Comparison of ENCODE assay signal across 23 cellular contexts in genomic region chr19:29545866-29546582, GRCh38. TPM values are rescaled to one million over a fixed set of nuclear protein-coding genes. Genes with fewer than 3 reads are reported as not detected.
DNase-seq lines count a peak whose midpoint lies in the region; ATAC-seq, FAIRE-seq and TF ChIP-seq lines count a peak whose summit lies in the region.
"Had no signal": no experiment of that assay in that cellular context is flagged by ENCODE, and none has a peak within 500 bp of the region (broad histone marks: within the 10 kb centered on the region; RNA-seq: fewer than 3 reads in every experiment).

No MANE protein-coding gene starts in this region.

- H2BK15ac ChIP-seq in H9 (ENCODE audit: low read depth, low read length) = no peak overlapping the region

- H3K36me3 ChIP-seq in HepG2 (replicated peaks in 1 of 2; ENCODE audit: control insufficient read depth in 1 of 2, insufficient read depth in 2 of 2, low read length in 2 of 2) (no peaks in the 10 kb centered on the region), spleen (no peaks in the 10 kb centered on the region)
- H3K36me3 ChIP-seq: BLaER1 treated with 17β-estradiol and CSF1 and Interleukin-3, amounts not matched to agents 10 nM and 100 nM; SJCRH30 had no signal

- H3K4me3 Mint-ChIP-seq in CD14-positive monocyte = no peak overlapping the region
- H3K4me3 Mint-ChIP-seq in H9 = no peak overlapping the region; a peak in 1 of 5 replicates
- H3K4me3 Mint-ChIP-seq: CD8-positive, alpha-beta memory T cell had no signal

- H3K23me2 ChIP-seq in H9 (ENCODE audit: insufficient read length, low read depth, low read length, poor library complexity, severe bottlenecking) = no peaks in the 10 kb centered on the region

- H4K8ac ChIP-seq in H9 (replicated peaks; ENCODE audit: insufficient read length, low read depth, low read length) = no peak overlapping the region

- H2BK5ac ChIP-seq in H9 (ENCODE audit: insufficient read length, low read length) = no peak overlapping the region

- H4K20me1 ChIP-seq in H9 (ENCODE audit: control insufficient read depth, insufficient read depth, insufficient read length) (peaks cover 2% of the 10 kb centered on the region), HepG2 (ENCODE audit: insufficient read depth, low read length) (no peaks in the 10 kb centered on the region; the same call in 1 of the 2 replicates)

- no peak overlapping the region for H3K27ac ChIP-seq in H9 (ENCODE audit: insufficient read length, low read depth, low read length)
- no peak overlapping the region for H3K27ac ChIP-seq in HepG2 (ENCODE audit: extremely low read length, insufficient read depth, low read length)
- H3K27ac ChIP-seq in spleen = no peak overlapping the region
- H3K27ac ChIP-seq: BLaER1 treated with 17β-estradiol and CSF1 and Interleukin-3, amounts not matched to agents 10 nM and 100 nM; SJCRH30 had no signal

- no peak for FAIRE-seq in HepG2 (lab: Jason Lieb, UNC)
- FAIRE-seq: RCC 7860 had no signal

- no peak overlapping the region for H4K5ac ChIP-seq in H9 (ENCODE audit: insufficient read length, low read depth, low read length)

- no peak overlapping the region for H3K56ac ChIP-seq in H9 (ENCODE audit: insufficient read length, low read depth, low read length)

- no peak overlapping the region for H4K91ac ChIP-seq in H9 (ENCODE audit: insufficient read length, low read depth, low read length)

- H2BK20ac ChIP-seq in H9 (ENCODE audit: low read depth, low read length, poor library complexity, severe bottlenecking) = no peak overlapping the region

- H3K27me3 ChIP-seq in H9 (ENCODE audit: insufficient read depth, low read length) (no peaks in the 10 kb centered on the region; the same call in 1 of the 2 replicates), HepG2 (ENCODE audit: control insufficient read depth in 1 of 2, insufficient read depth in 2 of 2, low read length in 2 of 2) (no peaks in the 10 kb centered on the region), spleen (replicated peaks in 1 of 7) (peaks cover 0 to 32% (median 0%) of the 10 kb centered on the region in 7 donors)
- H3K27me3 ChIP-seq: BLaER1 treated with 17β-estradiol and CSF1 and Interleukin-3, amounts not matched to agents 10 nM and 100 nM had no signal

- H3K4me1 ChIP-seq in H9 (ENCODE audit: insufficient read depth, low read length) (no peaks in the 10 kb centered on the region), HepG2 (ENCODE audit: insufficient read depth, low read length) (peaks cover 14% of the 10 kb centered on the region), spleen (no peaks in the 10 kb centered on the region)

- intact Hi-C loops in CD14-positive monocyte (cut with micrococcal nuclease) = no loop called here
- intact Hi-C loops in HepG2 (cut with micrococcal nuclease; ENCODE audit: unreplicated experiment) = no loop called here
- intact Hi-C loops in spleen (cut with DNase I; ENCODE audit: low total_unique reads) = no loop called here

- WGBS in H9 (ENCODE audit: extremely low coverage, insufficient read length, low lambda C conversion rate) = no CpG with 5 or more reads among the region's 8 CpGs
- WGBS in HepG2 (ENCODE audit: low lambda C conversion rate) = 50% methylated on average over 7 of the region's 8 CpGs
- WGBS in spleen, 5 donors = 74 to 81% (median 75%) methylated on average over 7 to 8 of the region's 8 CpGs

- TF ChIP-seq RAD21 in HepG2 (CRISPR knock-in tag; IDR thresholded peaks at IDR 0.05) = no peak

- no peak overlapping the region for H2AK5ac ChIP-seq in H9 (ENCODE audit: insufficient read length, low read length)

- no peaks in the 10 kb centered on the region for H3K79me1 ChIP-seq in H9 (ENCODE audit: insufficient read depth, low read depth, low read length, poor library complexity, severe bottlenecking)

- H3K4me2 ChIP-seq in H9 (ENCODE audit: insufficient read depth, insufficient read length, low read length) = no peak overlapping the region
- H3K4me2 ChIP-seq in HepG2 (ENCODE audit: low read depth, low read length) = peak overlapping the region; percentile 16; the same call in 1 of the 2 replicates
- H3K4me2 ChIP-seq: BLaER1 treated with 17β-estradiol and CSF1 and Interleukin-3, amounts not matched to agents 10 nM and 100 nM had no signal

- no peak overlapping the region for H3K23ac ChIP-seq in H9 (ENCODE audit: insufficient read length, low read depth, low read length)

- H3K27ac Mint-ChIP-seq in CD14-positive monocyte (no peak overlapping the region), H9 (no peak overlapping the region; a peak in 1 of 7 replicates)
- H3K27ac Mint-ChIP-seq: CD8-positive, alpha-beta memory T cell had no signal

- H3T11ph ChIP-seq in H9 (ENCODE audit: low read length) = no peak overlapping the region

- H3K4me3 ChIP-seq in HepG2 (replicated peaks in 1 of 3; ENCODE audit: insufficient read depth in 1 of 3, low read depth in 2 of 3, low read length in 3 of 3) (no peak overlapping the region), spleen (no peak overlapping the region)
- H3K4me3 ChIP-seq: BLaER1 treated with 17β-estradiol and CSF1 and Interleukin-3, amounts not matched to agents 10 nM and 100 nM; SJCRH30 had no signal

- H2AFZ ChIP-seq in H9 (ENCODE audit: low read length) (no peak overlapping the region), HepG2 (ENCODE audit: low read length) (no peak overlapping the region)

- H3K18ac ChIP-seq in H9 (ENCODE audit: insufficient read length, low read depth, low read length) = no peak overlapping the region

- H3K9me3 ChIP-seq in H9 (ENCODE audit: control insufficient read depth, low read depth, low read length) (no peaks in the 10 kb centered on the region), HepG2 (ENCODE audit: low read length) (no peaks in the 10 kb centered on the region), spleen (peaks cover 0 to 10% (median 2%) of the 10 kb centered on the region in 8 donors)
- H3K9me3 ChIP-seq: SJCRH30 had no signal

- TF ChIP-seq EP300 in HepG2 (IDR thresholded peaks at IDR 0.05; ENCODE audit: low read depth in 2 of 2, low read length in 2 of 2) (no peak), HepG2 (CRISPR knock-in tag; IDR thresholded peaks at IDR 0.05; ENCODE audit: borderline replicate concordance) (no peak)

- in situ Hi-C loops in HepG2 (cut with HindIII; ENCODE audit: extremely low pct_ligation_motif_present, low pct_unique_long_range_greater_than_20kb) = no loop called here

- TF ChIP-seq CTCF in CD14-positive monocyte (IDR thresholded peaks at IDR 0.05) (no peak), H9 (conservative IDR thresholded peaks at IDR 0.05) (no peak), HepG2 (CRISPR knock-in tag; IDR thresholded peaks at IDR 0.05) (no peak), spleen (IDR thresholded peaks at IDR 0.05 in 8 of 11, conservative IDR thresholded peaks at IDR 0.05 in 3 of 11) (no peak)

- BruUV-seq in HepG2 (replicated peaks; lab: Mats Ljungman, UMichigan) = no TSS peak

- no peak overlapping the region for H2BK120ac ChIP-seq in H9 (ENCODE audit: low read depth, low read length, poor library complexity, severe bottlenecking)

- ATAC-seq in HepG2 = no peak; the same call in 2 of the 3 replicates
- ATAC-seq: HCT116 had no signal

- H2BK12ac ChIP-seq in H9 (ENCODE audit: insufficient read length, low read depth, low read length) = no peak overlapping the region

- TF ChIP-seq POLR2A in HepG2 (IDR thresholded peaks at IDR 0.05; ENCODE audit: insufficient read depth in 1 of 2, low read depth in 2 of 2, low read length in 2 of 2) (no peak), spleen (IDR thresholded peaks at IDR 0.05) (no peak)

- H3K79me2 ChIP-seq in H9 (ENCODE audit: insufficient read depth, low read length) (no peaks in the 10 kb centered on the region), HepG2 (ENCODE audit: insufficient read depth, low read length) (no peaks in the 10 kb centered on the region)

- H3K4ac ChIP-seq in H9 (ENCODE audit: low read depth, low read length) = no peak overlapping the region

- no peak overlapping the region for H3K14ac ChIP-seq in H9 (ENCODE audit: insufficient read depth, low read length)

- CTCF ChIA-PET in HepG2 (lab: Yijun Ruan, JAX; ENCODE audit: low intra/inter-chr PET ratio, low total read pairs) = no interaction called here

- H3K36me3 Mint-ChIP-seq in CD14-positive monocyte = no peaks in the 10 kb centered on the region
- H3K36me3 Mint-ChIP-seq in H9 (ENCODE audit: insufficient read depth in 1 of 3, low read depth in 3 of 3) = no peaks in the 10 kb centered on the region

- DNase-seq in CD14-positive monocyte (ENCODE audit: low spot score) (peak; percentile 15), H9 (peak; percentile 11), HepG2 (ENCODE audit: low spot score) (no peak), spleen (peak; percentile 32), putamen (ENCODE audit: low spot score) (no peak), NCI-H526 treated with DMSO at 0.1 percent for 48 hours (lab: John Stamatoyannopoulos, UW) (no peak), COLO829 (ENCODE audit: low spot score) (no peak)
- DNase-seq: CD8-positive, alpha-beta memory T cell; DMS53; GF-D8; GOT3; Kasumi-1; NCI-H1694; NCI-H2081; NCI-H2171; NCI-H345; NCI-H524; NCI-H82 had no signal

- peaks cover 1 to 6% (median 2%) of the 10 kb centered on the region in 3 donors for H3K27me3 Mint-ChIP-seq in CD14-positive monocyte (ENCODE audit: low read depth in 3 of 3)
- peaks cover 11% of the 10 kb centered on the region for H3K27me3 Mint-ChIP-seq in H9 (ENCODE audit: low read depth)

- no peaks in the 10 kb centered on the region for H3K4me1 Mint-ChIP-seq in CD14-positive monocyte
- peaks cover 0 to 7% of the 10 kb centered on the region in 2 experiments; a peak in 2 of 4 replicates for H3K4me1 Mint-ChIP-seq in H9
- H3K4me1 Mint-ChIP-seq: CD8-positive, alpha-beta memory T cell had no signal

- H3K9me3 Mint-ChIP-seq in CD14-positive monocyte (peaks cover 0 to 4% (median 0%) of the 10 kb centered on the region in 7 donors), H9 (0 out of 5 replicates have a peak, but pooled peaks cover 2 to 3% of the 10 kb centered on the region in 2 experiments)

- H3K9ac ChIP-seq in H9 (ENCODE audit: extremely low read depth, insufficient read length, low read length) = no peak overlapping the region
- no peak overlapping the region for H3K9ac ChIP-seq in HepG2 (ENCODE audit: insufficient read depth, low read depth, low read length)
- H3K9ac ChIP-seq: BLaER1 treated with 17β-estradiol and CSF1 and Interleukin-3, amounts not matched to agents 10 nM and 100 nM had no signal

- POLR2A ChIA-PET in HepG2 (lab: Yijun Ruan, JAX) = no interaction called here

RNA-seq across cellular contexts. Expression of gene VSTM2B, which starts 20.2 kb away (rescaled TPM):
- polyA plus RNA-seq in CD14-positive monocyte (not detected), HepG2 (2011; rRNA removed) (not detected in 2 replicates), spleen (not detected)
- total RNA-seq in H9 (2021) (0.29 and 0.31 TPM in 2 replicates), HepG2 (2016; rRNA removed; fragmentation: Illumina TruSeq; extraction: Trizol) (not detected in 2 replicates), spleen (not detected)
- not detected in 2 replicates for total RNA-seq in HepG2 (2016; cell fraction: cytosol; rRNA removed; fragmentation: Illumina TruSeq; extraction: Trizol; ENCODE audit: low read depth)
- total RNA-seq in HepG2 (2016; cell fraction: insoluble cytoplasmic fraction; rRNA removed; fragmentation: Illumina TruSeq; extraction: Trizol) = not detected in 2 replicates
- total RNA-seq in HepG2 (2016; cell fraction: membrane; rRNA removed; fragmentation: Illumina TruSeq; extraction: Trizol) = not detected in 2 replicates
- not detected in 2 replicates for total RNA-seq in HepG2 (2016; cell fraction: nucleus; rRNA removed; fragmentation: Illumina TruSeq; extraction: Trizol)
- not detected in 2 replicates for polyA plus RNA-seq in HepG2 (2011; cell fraction: cytosol; rRNA removed)
- not detected in 2 replicates for polyA plus RNA-seq in HepG2 (2011; cell fraction: nucleus; rRNA removed)
- polyA plus RNA-seq in HepG2 (2012) = not detected in 2 replicates
- not detected in 2 replicates for polyA plus RNA-seq in HepG2 (2016; cell fraction: cytosol; fragmentation: Illumina TruSeq; extraction: Trizol; ENCODE audit: low read depth)
- not detected in 2 replicates for polyA plus RNA-seq in HepG2 (2016; cell fraction: insoluble cytoplasmic fraction; fragmentation: Illumina TruSeq; extraction: Trizol; ENCODE audit: low read depth)
- not detected in 2 replicates for polyA plus RNA-seq in HepG2 (2016; cell fraction: membrane; fragmentation: Illumina TruSeq; extraction: Trizol; ENCODE audit: low read depth)
- polyA plus RNA-seq in HepG2 (2016; cell fraction: nucleus; fragmentation: Illumina TruSeq; extraction: Trizol; ENCODE audit: insufficient read depth, low read depth) = not detected in 2 replicates
- not detected in 2 replicates for polyA minus RNA-seq in HepG2 (2011; rRNA and poly(A)+ RNA removed; ENCODE audit: low replicate concordance)
- polyA minus RNA-seq in HepG2 (2011; cell fraction: cytosol; rRNA and poly(A)+ RNA removed) = not detected in 2 replicates
- polyA minus RNA-seq in HepG2 (2011; cell fraction: nucleus; rRNA and poly(A)+ RNA removed) = not detected in 2 replicates
- total RNA-seq: CD8-positive, alpha-beta memory T cell; MCF 10A; SJCRH30 had no signal
- polyA plus RNA-seq: CD8-positive, alpha-beta memory T cell had no signal

Comparison
In these comparisons a context has a peak if more than half of its experiments do, and no peak if none do; other contexts are left out.
1. DNase-seq: peak in CD14-positive monocyte (single experiment), H9 (single experiment) and spleen (single experiment); none in HepG2 (single experiment), putamen (single experiment), NCI-H526 treated with DMSO at 0.1 percent for 48 hours (single experiment) and COLO829 (single experiment).